ENCODE assay signal across 9 cellular contexts in the genomic region with DNA sequence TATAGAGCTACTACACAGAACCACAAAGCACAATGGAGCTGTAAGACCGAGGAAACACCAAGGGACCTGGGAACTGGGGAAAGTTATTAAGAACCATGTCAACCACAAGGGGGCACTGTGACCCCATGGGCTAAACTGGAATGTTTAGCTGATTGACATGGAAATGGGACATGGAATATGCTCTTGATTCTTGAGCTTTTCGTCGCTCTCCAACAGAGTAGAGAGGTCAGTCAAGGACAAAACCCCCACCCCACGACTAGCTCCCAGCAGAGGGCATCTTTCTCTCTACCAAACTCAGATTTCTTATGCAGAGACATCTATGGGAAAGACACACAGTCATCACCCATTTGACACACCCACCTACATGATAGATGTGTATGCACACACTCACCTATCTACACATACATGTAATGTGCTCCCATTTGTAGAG. TPM values are rescaled to one million over a fixed set of nuclear protein-coding genes. Genes with fewer than 3 reads are reported as not detected.
A peak's percentile ranks its signal among the peaks of the same experiment; 100 is the strongest.
DNase-seq lines count a peak whose midpoint lies in the region; ATAC-seq, FAIRE-seq and TF ChIP-seq lines count a peak whose summit lies in the region.
"Had no signal": no experiment of that assay in that cellular context is flagged by ENCODE, and none has a peak within 500 bp of the region (broad histone marks: within the 10 kb centered on the region; RNA-seq: fewer than 3 reads in every experiment).

No MANE protein-coding gene starts in this region.

- peak; percentile 83 for ATAC-seq in gastroesophageal sphincter
- peak; percentile 88 for ATAC-seq in thoracic aorta (ENCODE audit: insufficient number of reproducible peaks, low FRiP score, low read depth)
- no peak for ATAC-seq in GM18520 (IDR thresholded peaks at IDR 0.05; ENCODE audit: unreplicated experiment)

- H3K27me3 Mint-ChIP-seq in osteocyte (ENCODE audit: unreplicated experiment): peaks cover 32% of the 10 kb centered on the region

- TF ChIP-seq EP300 in gastroesophageal sphincter (IDR thresholded peaks at IDR 0.05): no peak

- no peak for DNase-seq in GM12891 (ENCODE audit: insufficient read length, low spot score)
- peak; percentile 78 for DNase-seq in NAMALWA (ENCODE audit: low spot score)
- peak; percentile 84 for DNase-seq in SK-N-DZ (ENCODE audit: low spot score)
- peak; percentile 41 to 73 (median 62) for DNase-seq in activated naive CD4-positive, alpha-beta T cell (lab: John Stamatoyannopoulos, UW)
- DNase-seq in osteocyte (ENCODE audit: extremely low spot score, unreplicated experiment): peak; percentile 92
- peak; percentile 47 for DNase-seq in thoracic aorta (ENCODE audit: low spot score)

- 0% methylated on average over 4 of the region's 4 CpGs; no CpG with 5 or more reads in 1 of the 2 donors for WGBS in gastroesophageal sphincter (ENCODE audit: low coverage in 1 of 2), 2 donors

- H3K4me1 Mint-ChIP-seq in osteocyte (ENCODE audit: unreplicated experiment): peaks cover 2% of the 10 kb centered on the region

- H3K9me3 ChIP-seq in gastroesophageal sphincter: no peaks in the 10 kb centered on the region
- H3K9me3 ChIP-seq in thoracic aorta: no peaks in the 10 kb centered on the region

- H3K4me3 ChIP-seq in gastroesophageal sphincter (no peak overlapping the region), thoracic aorta (no peak overlapping the region)

- H3K36me3 ChIP-seq in gastroesophageal sphincter: peaks cover 0 to 37% of the 10 kb centered on the region in 2 donors
- peaks cover 24% of the 10 kb centered on the region for H3K36me3 ChIP-seq in thoracic aorta

- H3K9me3 Mint-ChIP-seq in osteocyte (ENCODE audit: unreplicated experiment): no peaks in the 10 kb centered on the region
- H3K9me3 Mint-ChIP-seq: stimulated activated naive CD8-positive, alpha-beta T cell treated with anti-CD3 and anti-CD28 coated beads, Interleukin-15, Interleukin-2, amounts not matched to agents 100 ng/mL and 50 ng/mL, for 24 hours had no signal

- H3K27ac ChIP-seq in gastroesophageal sphincter (peak overlapping the region in 1 of 4 donors; percentile 12), thoracic aorta (no peak overlapping the region)

- H3K4me1 ChIP-seq in gastroesophageal sphincter (peaks cover 0 to 41% (median 0%) of the 10 kb centered on the region in 3 donors), thoracic aorta (ENCODE audit: control insufficient read depth in 1 of 2, low read depth in 2 of 2) (no peaks in the 10 kb centered on the region)

- no peak overlapping the region for H3K27ac Mint-ChIP-seq in osteocyte (ENCODE audit: unreplicated experiment)
- H3K27ac Mint-ChIP-seq: stimulated activated naive CD8-positive, alpha-beta T cell treated with anti-CD3 and anti-CD28 coated beads, Interleukin-15, Interleukin-2, amounts not matched to agents 100 ng/mL and 50 ng/mL, for 24 hours had no signal

- TF ChIP-seq POLR2A in GM12891 (IDR thresholded peaks at IDR 0.05; ENCODE audit: low read depth, low read length) (no peak), gastroesophageal sphincter (IDR thresholded peaks at IDR 0.05) (no peak)

- FAIRE-seq in GM12891 (lab: Jason Lieb, UNC): peak; percentile 38

- TF ChIP-seq CTCF in gastroesophageal sphincter (IDR thresholded peaks at IDR 0.05): peak; percentile 95 to 97 (median 96)
- TF ChIP-seq CTCF in osteocyte (IDR thresholded peaks at IDR 0.05): peak; percentile 89
- peak; percentile 95 for TF ChIP-seq CTCF in thoracic aorta (IDR thresholded peaks at IDR 0.05)

- no peak overlapping the region for H3K4me3 Mint-ChIP-seq in osteocyte (ENCODE audit: unreplicated experiment)
- H3K4me3 Mint-ChIP-seq: stimulated activated naive CD8-positive, alpha-beta T cell treated with anti-CD3 and anti-CD28 coated beads, Interleukin-15, Interleukin-2, amounts not matched to agents 100 ng/mL and 50 ng/mL, for 24 hours had no signal

- no peaks in the 10 kb centered on the region for H3K27me3 ChIP-seq in gastroesophageal sphincter
- H3K27me3 ChIP-seq in thoracic aorta (replicated peaks; ENCODE audit: insufficient read depth): no peaks in the 10 kb centered on the region

- H3K36me3 Mint-ChIP-seq in osteocyte (ENCODE audit: unreplicated experiment): no peaks in the 10 kb centered on the region

TF ChIP-seq in GM12891, 5 proteins besides CTCF, POLR2A, EP300 and RAD21:
- TF ChIP-seq SPI1 (IDR thresholded peaks at IDR 0.05; ENCODE audit: low read depth, low read length): no peak
- no peak for TF ChIP-seq POU2F2 (IDR thresholded peaks at IDR 0.05; ENCODE audit: low read depth, low read length)
- no peak for TF ChIP-seq TAF1 (IDR thresholded peaks at IDR 0.05; ENCODE audit: low read depth, low read length)
- no peak for TF ChIP-seq PAX5 (IDR thresholded peaks at IDR 0.05; ENCODE audit: insufficient read depth, low read length, severe bottlenecking)
- no peak for TF ChIP-seq POLR2AphosphoS5 (IDR thresholded peaks at IDR 0.05; ENCODE audit: low read depth, low read length)

RNA-seq across cellular contexts. Expression of a gene that starts 10.1 kb away (rescaled TPM):
- polyA plus RNA-seq in GM12891 (2012; ENCODE audit: low read depth, missing spikeins): not detected
- polyA plus RNA-seq in SK-N-DZ (2014; cell fraction: cytosol; rRNA removed): 6.1 and 9.8 TPM in 2 replicates
- polyA plus RNA-seq in SK-N-DZ (2014; cell fraction: nucleus; rRNA removed): 25.5 and 33.3 TPM in 2 replicates
- total RNA-seq in gastroesophageal sphincter: 100 to 1,000 TPM; 155 to 259 (median 187) TPM
- 8.0 and 8.6 TPM in 2 replicates for total RNA-seq in osteocyte
- total RNA-seq in thoracic aorta: 100 to 1,000 TPM; 139 TPM

RNA-seq across cellular contexts. Expression of a gene that starts 15.2 kb away (rescaled TPM):
- polyA plus RNA-seq in GM12891 (2012; ENCODE audit: low read depth, missing spikeins): not detected
- polyA plus RNA-seq in SK-N-DZ (2014; cell fraction: cytosol; rRNA removed): not detected in 2 replicates
- not detected in 2 replicates for polyA plus RNA-seq in SK-N-DZ (2014; cell fraction: nucleus; rRNA removed)
- not detected for total RNA-seq in gastroesophageal sphincter
- total RNA-seq in osteocyte: not detected in 2 replicates
- not detected for total RNA-seq in thoracic aorta

RNA-seq across cellular contexts. Expression of a gene that starts 15.7 kb away (rescaled TPM):
- polyA plus RNA-seq in GM12891 (2012; ENCODE audit: low read depth, missing spikeins): not detected
- 0.54 TPM in 1 of 2 replicates, not detected in the other for polyA plus RNA-seq in SK-N-DZ (2014; cell fraction: cytosol; rRNA removed)
- polyA plus RNA-seq in SK-N-DZ (2014; cell fraction: nucleus; rRNA removed): not detected in 2 replicates
- under 1 TPM in 1 of 4 donors, not detected in 3; 0.59 TPM for total RNA-seq in gastroesophageal sphincter
- total RNA-seq in osteocyte: 0.60 and 1.1 TPM in 2 replicates
- not detected for total RNA-seq in thoracic aorta

RNA-seq across cellular contexts. Expression of a gene that starts 19.8 kb away (rescaled TPM):
- polyA plus RNA-seq in GM12891 (2012; ENCODE audit: low read depth, missing spikeins): not detected
- not detected in 2 replicates for polyA plus RNA-seq in SK-N-DZ (2014; cell fraction: cytosol; rRNA removed)
- not detected in 2 replicates for polyA plus RNA-seq in SK-N-DZ (2014; cell fraction: nucleus; rRNA removed)
- not detected for total RNA-seq in gastroesophageal sphincter
- not detected in 2 replicates for total RNA-seq in osteocyte
- total RNA-seq in thoracic aorta: not detected

RNA-seq across cellular contexts. Expression of a gene that starts 25.0 kb away (rescaled TPM):
- polyA plus RNA-seq in GM12891 (2012; ENCODE audit: low read depth, missing spikeins): 54.9 TPM
- 235 and 249 TPM in 2 replicates for polyA plus RNA-seq in SK-N-DZ (2014; cell fraction: cytosol; rRNA removed)
- polyA plus RNA-seq in SK-N-DZ (2014; cell fraction: nucleus; rRNA removed): 1,004 and 1,072 TPM in 2 replicates
- total RNA-seq in gastroesophageal sphincter (10 to 100 TPM; 25.2 to 94.9 (median 64.1) TPM), osteocyte (58.6 and 63.9 TPM in 2 replicates), thoracic aorta (100 to 1,000 TPM in 1 of 2 donors, 10 to 100 TPM in 1; 94.8 to 141 TPM)

Comparison
In these comparisons a context has a peak if more than half of its experiments do, and no peak if none do; other contexts are left out.
1. RNA of a gene that starts 10.1 kb away (total RNA-seq): 155 to 259 TPM in gastroesophageal sphincter and 139 TPM in thoracic aorta; 8.0 to 8.6 TPM in osteocyte; every median in the first group is over 10 times any median in the second.
2. Peak in every context shown above with its lines, with median percentiles within 50 percentile points of each other: CTCF ChIP-seq.